30 cellular contexts compared by ENCODE assay signal in genomic region chr13:32796754-32797153, GRCh38.
"Had no signal": no experiment of that assay in that cellular context is flagged by ENCODE, and none has a peak within 500 bp of the region (broad histone marks: within the 10 kb centered on the region; RNA-seq: fewer than 3 reads in every experiment).

No MANE protein-coding gene starts in this region.

- ATAC-seq: activated CD4-positive, alpha-beta T cell treated with anti-CD3 and anti-CD28 coated beads for 36 hours; activated CD4-positive, CD25-positive, alpha-beta regulatory T cell treated with anti-CD3 and anti-CD28 coated beads, Interleukin-2, amount 50 U/mL, for 24 hours; activated naive CD4-positive, alpha-beta T cell treated with anti-CD3 and anti-CD28 coated beads, Interleukin-2, amount 50 U/mL, for 72 hours; body of pancreas; PC-3 had no signal

- H3K9me2 ChIP-seq: SK-N-SH had no signal

- H3K4me2 ChIP-seq: KMS-11, SK-N-SH had no signal

- H3K36me3 Mint-ChIP-seq: activated CD4-positive, alpha-beta memory T cell treated with anti-CD3 and anti-CD28 coated beads for 36 hours; activated naive CD4-positive, alpha-beta T cell treated with anti-CD3 and anti-CD28 coated beads, Interleukin-2, amount 50 U/mL, for 72 hours had no signal

- DNase-seq: activated CD4-positive, alpha-beta memory T cell treated with anti-CD3 and anti-CD28 coated beads for 36 hours; activated CD4-positive, alpha-beta T cell treated with anti-CD3 and anti-CD28 coated beads for 36 hours; activated CD4-positive, alpha-beta T cell treated with anti-CD3 and anti-CD28 coated beads, Interleukin-2, amount 10 ng/mL, durations not matched to agents 7 days and 5 days; activated gamma-delta T cell treated with Interleukin-2 at 50 U/mL for 16 hours; activated naive CD4-positive, alpha-beta T cell treated with anti-CD3 and anti-CD28 coated beads for 36 hours; activated T-cell treated with anti-CD3 and anti-CD28 coated beads, Interleukin-2, amount 50 U/mL, for 1 hour; adrenal gland; body of pancreas; MM.1S; MV-4-11; NCI-H1092; NCI-H1436 treated with DMSO at 0.1 percent for 48 hours; NCI-H1694 treated with DMSO at 0.1 percent for 48 hours; NCI-H2029; NCI-H345; NCI-H524 treated with DMSO at 0.1 percent for 48 hours; NCI-H748 treated with DMSO at 0.1 percent for 48 hours; NK-92 treated with Interleukin-12 subunit alpha and Interleukin-12 subunit beta, amount 100 ng/mL, for 24 hours; PC-3; Peyer's patch; RPMI8226; SHP77 treated with DMSO at 0.1 percent for 48 hours; SK-N-SH had no signal

- H3K27me3 Mint-ChIP-seq: activated CD4-positive, alpha-beta memory T cell treated with anti-CD3 and anti-CD28 coated beads for 36 hours; activated CD4-positive, alpha-beta T cell treated with anti-CD3 and anti-CD28 coated beads for 36 hours had no signal

- H3K4me1 ChIP-seq: adrenal gland, body of pancreas, breast epithelium, Peyer's patch had no signal

- H3K36me3 ChIP-seq: adrenal gland, breast epithelium, Peyer's patch, SJSA1 had no signal

- H3K9ac ChIP-seq: KMS-11, SK-N-SH had no signal

- H3K9me3 ChIP-seq: adrenal gland, breast epithelium, Peyer's patch, SJSA1, SK-N-SH had no signal

- H3K27ac ChIP-seq: adrenal gland, body of pancreas, breast epithelium, KMS-11, Peyer's patch, SJSA1 had no signal

- H3K4me3 ChIP-seq: adrenal gland, body of pancreas, breast epithelium, Peyer's patch, SJSA1 had no signal

- H3K4me3 Mint-ChIP-seq: activated CD4-positive, alpha-beta memory T cell treated with anti-CD3 and anti-CD28 coated beads for 36 hours; activated CD4-positive, alpha-beta T cell treated with anti-CD3 and anti-CD28 coated beads for 36 hours; activated CD4-positive, alpha-beta T cell treated with anti-CD3 and anti-CD28 coated beads, Interleukin-2, amount 10 ng/mL, durations not matched to agents 7 days and 5 days; activated naive CD4-positive, alpha-beta T cell treated with anti-CD3 and anti-CD28 coated beads for 36 hours; T-helper 1 cell treated with Interleukin-12 subunit alpha and Interleukin-12 subunit beta and Interleukin-4 antibody, amounts not matched to agents 30 μg/mL and 1 μg/mL, for 36 hours; T-helper 2 cell treated with Interferon-gamma antibody and Interleukin-4, amounts not matched to agents 5 μg/mL and 100 μg/mL, for 36 hours had no signal

- H3K27ac Mint-ChIP-seq: activated CD4-positive, alpha-beta memory T cell treated with anti-CD3 and anti-CD28 coated beads for 36 hours; activated CD4-positive, alpha-beta T cell treated with anti-CD3 and anti-CD28 coated beads for 36 hours; activated naive CD4-positive, alpha-beta T cell treated with anti-CD3 and anti-CD28 coated beads for 36 hours; T-helper 1 cell treated with Interleukin-12 subunit alpha and Interleukin-12 subunit beta and Interleukin-4 antibody, amounts not matched to agents 30 μg/mL and 1 μg/mL, for 36 hours; T-helper 2 cell treated with Interferon-gamma antibody and Interleukin-4, amounts not matched to agents 5 μg/mL and 100 μg/mL, for 36 hours had no signal

- H3K9me3 Mint-ChIP-seq: activated CD4-positive, alpha-beta memory T cell treated with anti-CD3 and anti-CD28 coated beads for 36 hours; activated naive CD4-positive, alpha-beta T cell treated with anti-CD3 and anti-CD28 coated beads for 36 hours; T-helper 2 cell treated with Interferon-gamma antibody and Interleukin-4, amounts not matched to agents 5 μg/mL and 100 μg/mL, for 36 hours had no signal

- H3K27me3 ChIP-seq: adrenal gland, body of pancreas, breast epithelium, Peyer's patch, SJSA1 had no signal
